19 cellular contexts compared by ENCODE assay signal in the genomic region with DNA sequence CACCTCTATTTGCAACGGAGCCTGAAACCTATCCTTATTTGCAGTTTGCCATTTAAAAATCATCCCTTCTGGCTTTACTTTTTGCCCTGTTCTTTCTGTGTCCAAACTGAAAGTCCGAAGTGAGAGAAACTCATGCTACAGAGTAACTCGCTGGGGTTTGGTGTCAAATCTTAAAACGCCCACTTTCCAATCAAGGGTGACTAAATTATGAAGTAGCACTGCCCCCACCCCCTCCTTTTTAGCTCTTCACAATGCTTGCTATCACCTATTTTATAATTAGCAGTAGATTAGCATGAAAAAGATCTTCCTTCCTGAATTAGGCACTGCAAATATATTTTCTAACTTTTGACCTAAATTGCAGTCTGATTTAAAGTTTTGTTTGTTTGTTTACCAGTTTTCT. TPM values are rescaled to one million over a fixed set of nuclear protein-coding genes. Genes with fewer than 3 reads are reported as not detected.
DNase-seq lines count a peak whose midpoint lies in the region; ATAC-seq and TF ChIP-seq lines count a peak whose summit lies in the region.
"Had no signal": no experiment of that assay in that cellular context is flagged by ENCODE, and none has a peak within 500 bp of the region (broad histone marks: within the 10 kb centered on the region; RNA-seq: fewer than 3 reads in every experiment).

No MANE protein-coding gene starts in this region.

- H3K27ac ChIP-seq in GM23248 (no peak overlapping the region), transverse colon (no peak overlapping the region)
- H3K27ac ChIP-seq: right atrium auricular region, upper lobe of right lung had no signal

- in situ Hi-C loops in GM23248 (cut with MboI), result no loop called here
- in situ Hi-C loops in transverse colon (cut with MboI; ENCODE audit: low pct_ligation_motif_present in 1 of 4, low pct_unique_long_range_greater_than_20kb in 1 of 4, low sequenced_read_pairs in 3 of 4), result no loop called here

- H3K4me2 ChIP-seq in GM23248 (ENCODE audit: unreplicated experiment), result no peak overlapping the region

- no peaks in the 10 kb centered on the region for H3K27me3 Mint-ChIP-seq in activated CD8-positive, alpha-beta memory T cell treated with anti-CD3 and anti-CD28 coated beads, Interleukin-2, amount 10 ng/mL, durations not matched to agents 7 days and 5 days
- no peaks in the 10 kb centered on the region for H3K27me3 Mint-ChIP-seq in activated T-cell treated with anti-CD3 and anti-CD28 coated beads, Interleukin-2, amount 50 U/mL, for 4 hours (ENCODE audit: low read depth)

- H3K4me1 ChIP-seq in GM23248 (ENCODE audit: insufficient read depth) (peaks cover 4% of the 10 kb centered on the region; the same call in 1 of the 2 replicates), transverse colon (no peaks in the 10 kb centered on the region)
- H3K4me1 ChIP-seq: right atrium auricular region, upper lobe of right lung had no signal

- DNase-seq in activated CD8-positive, alpha-beta memory T cell treated with anti-CD3 and anti-CD28 coated beads, Interleukin-2, amount 10 ng/mL, durations not matched to agents 7 days and 5 days, result peak; percentile 56
- DNase-seq in activated CD8-positive, alpha-beta memory T cell treated with anti-CD3 and anti-CD28 coated beads, Interleukin-2, amount 50 U/mL, for 4 hours, result no peak
- no peak for DNase-seq in activated T-cell treated with anti-CD3 and anti-CD28 coated beads, Interleukin-2, amount 50 U/mL, for 4 hours
- DNase-seq in stimulated activated CD4-positive, alpha-beta T cell treated with anti-CD3 and anti-CD28 coated beads, Interleukin-4, amount 100 ng/mL, for 4 hours, result peak; percentile 7 to 21
- DNase-seq in GM23248, result no peak
- no peak for DNase-seq in transverse colon
- DNase-seq: HFFc6, kidney glomerular epithelial cell, naive B cell, NCI-H1436 treated with DMSO at 0.1 percent for 48 hours, NCI-H510A treated with DMSO at 0.1 percent for 48 hours, upper lobe of right lung had no signal

- CTCF ChIA-PET in activated CD8-positive, alpha-beta memory T cell treated with anti-CD3 and anti-CD28 coated beads, Interleukin-2, amount 10 ng/mL, durations not matched to agents 7 days and 5 days (lab: Charles Lee), result interaction anchor here (1.1 to 1.2 kb wide), 2 partner anchors 20 to 22 kb away, joined by 3 read pairs; no protein-coding TSS in a partner anchor

- H3K27me3 ChIP-seq in GM23248 (replicated peaks; ENCODE audit: insufficient read depth) (no peaks in the 10 kb centered on the region), transverse colon (no peaks in the 10 kb centered on the region)
- H3K27me3 ChIP-seq: right atrium auricular region, upper lobe of right lung had no signal

- H3K4me3 ChIP-seq in GM23248, result no peak overlapping the region
- no peak overlapping the region for H3K4me3 ChIP-seq in transverse colon
- H3K4me3 ChIP-seq: right atrium auricular region, upper lobe of right lung had no signal

- peaks cover 58% of the 10 kb centered on the region for H3K4me1 Mint-ChIP-seq in activated CD8-positive, alpha-beta memory T cell treated with anti-CD3 and anti-CD28 coated beads, Interleukin-2, amount 10 ng/mL, durations not matched to agents 7 days and 5 days
- peaks cover 49% of the 10 kb centered on the region for H3K4me1 Mint-ChIP-seq in activated T-cell treated with anti-CD3 and anti-CD28 coated beads, Interleukin-2, amount 50 U/mL, for 4 hours (ENCODE audit: low read depth)
- H3K4me1 Mint-ChIP-seq: naive B cell had no signal

- H3K9ac ChIP-seq in GM23248, result no peak overlapping the region

- no peaks in the 10 kb centered on the region for H3K9me3 Mint-ChIP-seq in activated CD8-positive, alpha-beta memory T cell treated with anti-CD3 and anti-CD28 coated beads, Interleukin-2, amount 10 ng/mL, durations not matched to agents 7 days and 5 days (ENCODE audit: low read depth)
- H3K9me3 Mint-ChIP-seq in activated T-cell treated with anti-CD3 and anti-CD28 coated beads, Interleukin-2, amount 50 U/mL, for 4 hours, result no peaks in the 10 kb centered on the region
- H3K9me3 Mint-ChIP-seq: HFFc6, IgD-negative memory B cell, naive B cell had no signal

- TF ChIP-seq CTCF in transverse colon (IDR thresholded peaks at IDR 0.05), result no peak

- TF ChIP-seq POLR2A in transverse colon (IDR thresholded peaks at IDR 0.05), result no peak

- no peaks in the 10 kb centered on the region for H4K20me1 ChIP-seq in GM23248 (ENCODE audit: insufficient read depth)

- intact Hi-C loops in transverse colon (cut with DNase I; ENCODE audit: low total_unique reads), result no loop called here

- peaks cover 4% of the 10 kb centered on the region for H3K36me3 Mint-ChIP-seq in activated CD8-positive, alpha-beta memory T cell treated with anti-CD3 and anti-CD28 coated beads, Interleukin-2, amount 10 ng/mL, durations not matched to agents 7 days and 5 days
- no peaks in the 10 kb centered on the region for H3K36me3 Mint-ChIP-seq in activated T-cell treated with anti-CD3 and anti-CD28 coated beads, Interleukin-2, amount 50 U/mL, for 4 hours (ENCODE audit: insufficient read depth)
- H3K36me3 Mint-ChIP-seq: IgD-negative memory B cell, naive B cell had no signal

- WGBS in GM23248 (ENCODE audit: low coverage in 1 of 2, low lambda C conversion rate in 2 of 2, missing lambda C conversion rate in 2 of 2), 2 experiments, result 65 to 78% methylated on average over 4 of the region's 4 CpGs
- 63 to 86% methylated on average over 1 to 4 of the region's 4 CpGs for WGBS in transverse colon (ENCODE audit: low coverage in 1 of 2), 2 donors

- H3K9me3 ChIP-seq in GM23248 (ENCODE audit: low read depth), result no peaks in the 10 kb centered on the region
- no peaks in the 10 kb centered on the region for H3K9me3 ChIP-seq in transverse colon
- H3K9me3 ChIP-seq: right atrium auricular region, upper lobe of right lung had no signal

- peak overlapping the region; percentile 90 for H3K27ac Mint-ChIP-seq in activated CD8-positive, alpha-beta memory T cell treated with anti-CD3 and anti-CD28 coated beads, Interleukin-2, amount 10 ng/mL, durations not matched to agents 7 days and 5 days
- H3K27ac Mint-ChIP-seq: HFFc6, IgD-negative memory B cell had no signal

- H3K9me2 ChIP-seq in GM23248 (ENCODE audit: insufficient read depth), result no peaks in the 10 kb centered on the region

- ATAC-seq in activated CD8-positive, alpha-beta memory T cell treated with anti-CD3 and anti-CD28 coated beads, Interleukin-2, amount 10 ng/mL, durations not matched to agents 7 days and 5 days, result no peak
- ATAC-seq in HG02678 (IDR thresholded peaks at IDR 0.05; ENCODE audit: unreplicated experiment), result peak; percentile 41
- peak; percentile 39 to 60 for ATAC-seq in activated T-cell treated with anti-CD3 and anti-CD28 coated beads, Interleukin-2, amount 50 U/mL, for 4 hours
- ATAC-seq in GM18907 (IDR thresholded peaks at IDR 0.05; ENCODE audit: unreplicated experiment), result no peak
- ATAC-seq: upper lobe of right lung had no signal

- H3K4me3 Mint-ChIP-seq in activated CD8-positive, alpha-beta memory T cell treated with anti-CD3 and anti-CD28 coated beads, Interleukin-2, amount 10 ng/mL, durations not matched to agents 7 days and 5 days, result peak overlapping the region; percentile 51
- no peak overlapping the region for H3K4me3 Mint-ChIP-seq in activated T-cell treated with anti-CD3 and anti-CD28 coated beads, Interleukin-2, amount 50 U/mL, for 4 hours
- H3K4me3 Mint-ChIP-seq: HFFc6, IgD-negative memory B cell, naive B cell had no signal

- H3K79me2 ChIP-seq in GM23248 (ENCODE audit: insufficient read depth), result no peaks in the 10 kb centered on the region

- no peak overlapping the region for H2AFZ ChIP-seq in GM23248

- TF ChIP-seq EP300 in transverse colon (IDR thresholded peaks at IDR 0.05; ENCODE audit: low read depth), result no peak

- H3K36me3 ChIP-seq in GM23248 (ENCODE audit: low read depth), result no peaks in the 10 kb centered on the region
- H3K36me3 ChIP-seq in transverse colon, result no peaks in the 10 kb centered on the region
- H3K36me3 ChIP-seq: right atrium auricular region, upper lobe of right lung had no signal

- H3F3A ChIP-seq in GM23248 (ENCODE audit: insufficient read depth), result no peaks in the 10 kb centered on the region

RNA-seq across cellular contexts. Expression of a gene that starts 52.5 kb away (rescaled TPM):
- not detected for total RNA-seq in activated CD8-positive, alpha-beta memory T cell treated with anti-CD3 and anti-CD28 coated beads, Interleukin-2, amount 10 ng/mL, durations not matched to agents 7 days and 5 days
- not detected for total RNA-seq in activated T-cell treated with anti-CD3 and anti-CD28 coated beads, Interleukin-2, amount 50 U/mL, for 4 hours
- not detected in 2 replicates for total RNA-seq in GM23248 (2014; rRNA removed; shearing (Covaris generic))
- not detected in 2 replicates for polyA plus RNA-seq in GM23248 (2016; fragmentation: Nextera tagmentation; extraction: Ambion mirVana)
- total RNA-seq in transverse colon, result not detected
- total RNA-seq: A673, endothelial cell of umbilical vein, HFFc6, right atrium auricular region, RPMI7951 had no signal
- polyA plus RNA-seq: endothelial cell of umbilical vein, IgD-negative memory B cell had no signal

Comparison
In these comparisons a context has a peak if more than half of its experiments do, and no peak if none do; other contexts are left out.
1. DNase-seq: peak in activated CD8-positive, alpha-beta memory T cell treated with anti-CD3 and anti-CD28 coated beads, Interleukin-2, amount 10 ng/mL, durations not matched to agents 7 days and 5 days (single experiment) and stimulated activated CD4-positive, alpha-beta T cell treated with anti-CD3 and anti-CD28 coated beads, Interleukin-4, amount 100 ng/mL, for 4 hours (2 of 2); none in activated CD8-positive, alpha-beta memory T cell treated with anti-CD3 and anti-CD28 coated beads, Interleukin-2, amount 50 U/mL, for 4 hours (single experiment), activated T-cell treated with anti-CD3 and anti-CD28 coated beads, Interleukin-2, amount 50 U/mL, for 4 hours (single experiment), GM23248 (single experiment) and transverse colon (single experiment).
2. ATAC-seq: peak in HG02678 (single experiment) and activated T-cell treated with anti-CD3 and anti-CD28 coated beads, Interleukin-2, amount 50 U/mL, for 4 hours (2 of 2); none in activated CD8-positive, alpha-beta memory T cell treated with anti-CD3 and anti-CD28 coated beads, Interleukin-2, amount 10 ng/mL, durations not matched to agents 7 days and 5 days (single experiment) and GM18907 (single experiment).